Comparison of ENCODE assay signal across 10 cellular contexts in the genomic region with DNA sequence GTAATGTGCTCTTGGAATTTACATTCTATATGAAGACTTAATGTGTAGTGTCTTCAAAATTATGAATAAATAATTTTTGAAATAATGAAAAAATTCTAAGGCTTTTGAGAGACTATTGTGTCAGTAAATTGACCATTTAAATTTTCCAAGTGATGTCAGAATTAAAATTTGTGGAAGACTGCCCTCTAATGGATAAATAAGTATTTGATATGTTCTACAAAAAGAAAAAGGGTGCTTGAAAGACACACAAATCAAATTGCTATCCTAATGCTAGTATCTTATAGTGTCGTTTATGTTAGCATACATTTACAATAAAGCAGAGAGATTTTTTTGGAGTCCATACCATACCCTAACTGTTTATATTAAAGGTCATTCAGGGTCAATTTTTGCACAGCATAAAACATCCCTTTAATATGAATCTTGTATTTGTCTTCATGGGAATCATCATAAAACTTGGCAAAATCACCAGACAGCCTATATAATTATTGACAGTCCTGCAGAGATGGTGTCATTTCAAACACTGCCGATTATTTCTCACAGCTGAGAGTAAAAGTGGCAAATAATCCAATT.
DNase-seq lines count a peak whose midpoint lies in the region; ATAC-seq and TF ChIP-seq lines count a peak whose summit lies in the region.
"Had no signal": no experiment of that assay in that cellular context is flagged by ENCODE, and none has a peak within 500 bp of the region (broad histone marks: within the 10 kb centered on the region; RNA-seq: fewer than 3 reads in every experiment).

No MANE protein-coding gene starts in this region.

- intact Hi-C loops in MCF 10A (cut with micrococcal nuclease) (loop anchor here (1.0 to 2.0 kb wide), 6 partner anchors 170 to 1098 kb away; a partner anchor contains a TSS), breast epithelium (cut with DNase I; ENCODE audit: low total_unique reads) (no loop called here)

- no peak for TF ChIP-seq EP300 in tibial nerve (IDR thresholded peaks at IDR 0.05)

- H3K36me3 Mint-ChIP-seq in MCF 10A (ENCODE audit: insufficient read depth, unreplicated experiment): no peaks in the 10 kb centered on the region

- H3K27me3 ChIP-seq in breast epithelium (no peaks in the 10 kb centered on the region), tibial nerve (no peaks in the 10 kb centered on the region)
- H3K27me3 ChIP-seq: pancreas had no signal

- H3K27me3 Mint-ChIP-seq in MCF 10A (ENCODE audit: insufficient read depth, unreplicated experiment): no peaks in the 10 kb centered on the region
- H3K27me3 Mint-ChIP-seq: central memory CD8-positive, alpha-beta T cell had no signal

- WGBS in tibial nerve, 2 donors: 25 to 32% methylated on average over 2 of the region's 2 CpGs

- no peaks in the 10 kb centered on the region for H3K36me3 ChIP-seq in breast epithelium
- no peaks in the 10 kb centered on the region for H3K36me3 ChIP-seq in tibial nerve
- H3K36me3 ChIP-seq: pancreas had no signal

- peaks cover 20% of the 10 kb centered on the region for H3K9me3 Mint-ChIP-seq in MCF 10A (ENCODE audit: unreplicated experiment)

- H3K27ac Mint-ChIP-seq in MCF 10A (ENCODE audit: low read depth, unreplicated experiment): no peak overlapping the region

- POLR2A ChIA-PET in MCF 10A (lab: Yijun Ruan, JAX) (interaction anchor here (0.7 to 1.2 kb wide), 3 partner anchors 630 to 759 kb away, joined by 3 to 4 read pairs (median 3); no protein-coding TSS in a partner anchor), RWPE1 (lab: Yijun Ruan, JAX; ENCODE audit: low non-redundant PET) (no interaction called here)

- no peak overlapping the region for H3K4me3 Mint-ChIP-seq in MCF 10A (ENCODE audit: unreplicated experiment)
- H3K4me3 Mint-ChIP-seq: central memory CD8-positive, alpha-beta T cell had no signal

- H3K4me3 ChIP-seq in breast epithelium: no peak overlapping the region
- no peak overlapping the region for H3K4me3 ChIP-seq in foreskin fibroblast (ENCODE audit: low read depth in 1 of 2, low read length in 2 of 2)
- no peak overlapping the region for H3K4me3 ChIP-seq in tibial nerve
- H3K4me3 ChIP-seq: pancreas had no signal

- H3K4me1 Mint-ChIP-seq in MCF 10A (ENCODE audit: insufficient read depth, unreplicated experiment): no peaks in the 10 kb centered on the region
- H3K4me1 Mint-ChIP-seq: central memory CD8-positive, alpha-beta T cell had no signal

- ATAC-seq in GM19035 (IDR thresholded peaks at IDR 0.05; ENCODE audit: unreplicated experiment) (no peak), GM21381 (IDR thresholded peaks at IDR 0.05; ENCODE audit: unreplicated experiment) (no peak)
- ATAC-seq: pancreas had no signal

- H3K9me3 ChIP-seq in breast epithelium (peaks cover 0 to 15% of the 10 kb centered on the region in 2 donors), tibial nerve (peaks cover 0 to 23% (median 5%) of the 10 kb centered on the region in 4 donors)
- H3K9me3 ChIP-seq: pancreas had no signal

- no peak for TF ChIP-seq POLR2A in breast epithelium (IDR thresholded peaks at IDR 0.05)
- no peak for TF ChIP-seq POLR2A in tibial nerve (IDR thresholded peaks at IDR 0.05)

- BruUV-seq in MCF 10A (replicated peaks; lab: Mats Ljungman, UMichigan): no TSS peak

- peak; percentile 59 for TF ChIP-seq CTCF in MCF 10A (IDR thresholded peaks at IDR 0.05; ENCODE audit: unreplicated experiment)
- peak in 1 of 3 donors; percentile 44 for TF ChIP-seq CTCF in breast epithelium (IDR thresholded peaks at IDR 0.05)
- TF ChIP-seq CTCF in RWPE1 (conservative IDR thresholded peaks at IDR 0.05; ENCODE audit: low read depth): peak; percentile 62
- TF ChIP-seq CTCF in foreskin fibroblast (IDR thresholded peaks at IDR 0.05; ENCODE audit: low read depth, low read length): peak; percentile 3
- TF ChIP-seq CTCF in tibial nerve (IDR thresholded peaks at IDR 0.05): peak in 3 of 5 experiments; percentile 14 to 26 (median 24)

- CTCF ChIA-PET in MCF 10A (lab: Yijun Ruan, JAX): interaction anchor here (0.5 to 5.4 kb wide), 27 partner anchors 9 to 921 kb away, joined by 3 to 30 read pairs (median 3); no protein-coding TSS in a partner anchor
- CTCF ChIA-PET in RWPE1 (lab: Yijun Ruan, JAX): interaction anchor here (0.7 kb wide), 1 partner anchor 197 kb away, joined by 5 read pairs; no protein-coding TSS in a partner anchor

- DNase-seq in MCF 10A (ENCODE audit: unreplicated experiment): peak; percentile 46
- DNase-seq in breast epithelium (ENCODE audit: low spot score in 2 of 2): no peak
- DNase-seq in RWPE1 (ENCODE audit: low spot score): peak; percentile 37
- peak; percentile 6 to 44 for DNase-seq in foreskin fibroblast
- DNase-seq in tibial nerve (ENCODE audit: low spot score in 2 of 2): no peak
- DNase-seq in stimulated activated CD4-positive, alpha-beta T cell treated with anti-CD3 and anti-CD28 coated beads, Interleukin-15, amount 100 ng/mL, for 24 hours: no peak
- DNase-seq: pancreas had no signal

- no peak overlapping the region for H3K27ac ChIP-seq in breast epithelium
- no peak overlapping the region for H3K27ac ChIP-seq in RWPE1
- no peak overlapping the region for H3K27ac ChIP-seq in tibial nerve
- H3K27ac ChIP-seq: pancreas had no signal

- H3K4me1 ChIP-seq in breast epithelium (no peaks in the 10 kb centered on the region), tibial nerve (no peaks in the 10 kb centered on the region)
- H3K4me1 ChIP-seq: pancreas had no signal

Comparison
In these comparisons a context has a peak if more than half of its experiments do, and no peak if none do; other contexts are left out.
1. DNase-seq: peak in MCF 10A (single experiment), RWPE1 (single experiment) and foreskin fibroblast (2 of 2); none in breast epithelium (0 of 2), tibial nerve (0 of 2) and stimulated activated CD4-positive, alpha-beta T cell treated with anti-CD3 and anti-CD28 coated beads, Interleukin-15, amount 100 ng/mL, for 24 hours (single experiment).